In genomic region chr1:109980324-109981127, GRCh38 we compare ENCODE assay signal across 8 cellular contexts. TPM values are rescaled to one million over a fixed set of nuclear protein-coding genes. Genes with fewer than 3 reads are reported as not detected.
DNase-seq lines count a peak whose midpoint lies in the region; ATAC-seq and TF ChIP-seq lines count a peak whose summit lies in the region.

No MANE protein-coding gene starts in this region.

- CTCF ChIA-PET in PC-9 (lab: Charles Lee) = interaction anchor here (0.7 to 2.1 kb wide), 8 partner anchors 18 to 204 kb away, joined by 3 to 11 read pairs (median 5); no protein-coding TSS in a partner anchor

- DNase-seq in activated CD8-positive, alpha-beta memory T cell treated with anti-CD3 and anti-CD28 coated beads, Interleukin-2, amount 50 U/mL, for 4 hours = peak; percentile 22
- DNase-seq in activated CD8-positive, alpha-beta memory T cell treated with anti-CD3 and anti-CD28 coated beads, Interleukin-2, amount 50 U/mL, for 48 hours = no peak
- DNase-seq in PC-9 (peak; percentile 75 to 82), epithelial cell of esophagus (ENCODE audit: low read depth) (peak; percentile 56), putamen (ENCODE audit: low spot score) (no peak)
- peak; percentile 45 for DNase-seq in stimulated activated CD8-positive, alpha-beta memory T cell treated with anti-CD3 and anti-CD28 coated beads, Interleukin-4, amount 100 ng/mL, for 48 hours
- DNase-seq in activated CD8-positive, alpha-beta memory T cell treated with anti-CD3 and anti-CD28 coated beads for 24 hours = no peak

- peaks cover 88% of the 10 kb centered on the region for H3K4me1 ChIP-seq in PC-9 (replicated peaks; ENCODE audit: insufficient read depth)

- H3K79me2 ChIP-seq in PC-9 (ENCODE audit: low read depth) = peaks cover 9% of the 10 kb centered on the region

- H3K4me3 ChIP-seq in PC-9 = peak overlapping the region; percentile 6; the same call in 1 of the 2 replicates
- H3K4me3 ChIP-seq in epithelial cell of esophagus (ENCODE audit: low read length) = no peak overlapping the region

- ATAC-seq in GM18502 (IDR thresholded peaks at IDR 0.05; ENCODE audit: poor library complexity, unreplicated experiment) = no peak

- BruUV-seq in PC-9 (replicated peaks; lab: Mats Ljungman, UMichigan) = no TSS peak

- peak overlapping the region; percentile 52 for H3K4me2 ChIP-seq in PC-9

- 0 out of 2 replicates have a peak, but pooled peaks cover 12% of the 10 kb centered on the region for H3K9me3 ChIP-seq in PC-9 (ENCODE audit: insufficient read depth, low read depth)

- no peaks in the 10 kb centered on the region for H4K20me1 ChIP-seq in PC-9 (ENCODE audit: insufficient read depth)

- no peaks in the 10 kb centered on the region for H3K9me2 ChIP-seq in PC-9 (ENCODE audit: insufficient read depth)

- intact Hi-C loops in PC-9 (cut with micrococcal nuclease; ENCODE audit: unreplicated experiment) = loop anchor here (1.0 kb wide), 6 partner anchors 69 to 434 kb away; no protein-coding TSS in a partner anchor

- peak; percentile 94 for TF ChIP-seq CTCF in PC-9 (conservative IDR thresholded peaks at IDR 0.05)
- TF ChIP-seq CTCF in epithelial cell of esophagus (IDR thresholded peaks at IDR 0.05; ENCODE audit: insufficient read depth, low read depth, low read length, missing control alignments) = peak; percentile 63

- peak overlapping the region; percentile 84 for H3K27ac ChIP-seq in PC-9

- H3F3A ChIP-seq in PC-9 (ENCODE audit: insufficient read depth, low read depth) = peaks cover 49% of the 10 kb centered on the region

- POLR2A ChIA-PET in PC-9 (lab: Charles Lee; ENCODE audit: unreplicated experiment) = interaction anchor here (0.6 to 1.0 kb wide), 4 partner anchors 20 to 199 kb away, joined by 8 to 15 read pairs (median 9); no protein-coding TSS in a partner anchor

- H3K27me3 ChIP-seq in PC-9 (ENCODE audit: insufficient read depth, low read depth) = no peaks in the 10 kb centered on the region

- H3K36me3 ChIP-seq in PC-9 (ENCODE audit: low read depth) = no peaks in the 10 kb centered on the region

- H2AFZ ChIP-seq in PC-9 = no peak overlapping the region

RNA-seq across cellular contexts. Expression of gene AHCYL1, which starts 4.0 kb away (rescaled TPM):
- 143 and 147 TPM in 2 replicates for total RNA-seq in PC-9 (2021)

RNA-seq across cellular contexts. Expression of gene STRIP1, which starts 53.9 kb away (rescaled TPM):
- 32.1 and 36.5 TPM in 2 replicates for total RNA-seq in PC-9 (2021)

Comparison
In these comparisons a context has a peak if more than half of its experiments do, and no peak if none do; other contexts are left out.
1. DNase-seq: peak in activated CD8-positive, alpha-beta memory T cell treated with anti-CD3 and anti-CD28 coated beads, Interleukin-2, amount 50 U/mL, for 4 hours (single experiment), PC-9 (2 of 2), epithelial cell of esophagus (single experiment) and stimulated activated CD8-positive, alpha-beta memory T cell treated with anti-CD3 and anti-CD28 coated beads, Interleukin-4, amount 100 ng/mL, for 48 hours (single experiment); none in activated CD8-positive, alpha-beta memory T cell treated with anti-CD3 and anti-CD28 coated beads, Interleukin-2, amount 50 U/mL, for 48 hours (single experiment), putamen (single experiment) and activated CD8-positive, alpha-beta memory T cell treated with anti-CD3 and anti-CD28 coated beads for 24 hours (single experiment).